Comparison of ENCODE assay signal across 28 cellular contexts in the genomic region with DNA sequence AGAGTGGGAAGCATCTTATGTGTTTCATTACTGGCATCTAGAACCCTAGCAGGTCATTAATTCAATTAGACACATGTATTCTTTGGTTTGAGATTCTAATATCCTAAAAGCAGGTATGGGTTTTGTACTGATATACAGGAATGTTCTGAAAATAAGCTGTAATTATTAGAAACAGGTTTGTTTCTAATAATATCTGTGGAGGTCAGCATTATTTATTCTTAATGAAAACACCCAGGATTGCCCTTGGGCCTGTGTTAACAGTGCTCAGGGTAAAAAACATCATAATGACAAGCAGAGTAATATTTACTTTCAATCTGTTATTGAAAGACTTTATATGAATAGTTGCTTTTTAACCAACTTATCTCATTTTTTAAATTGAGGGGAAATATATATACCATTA.
"Had no signal": no experiment of that assay in that cellular context is flagged by ENCODE, and none has a peak within 500 bp of the region (broad histone marks: within the 10 kb centered on the region; RNA-seq: fewer than 3 reads in every experiment).

No MANE protein-coding gene starts in this region.

- ATAC-seq: natural killer cell; psoas muscle; right cardiac atrium; sciatic nerve; stimulated activated memory B cell treated with anti-CD40 and anti-IgM and Interleukin-4, amounts not matched to agents 10 μg/mL and 1 μg/mL and 100 μg/mL, for 72 hours; stimulated activated naive CD8-positive, alpha-beta T cell treated with anti-CD3 and anti-CD28 coated beads, Interleukin-15, amount 100 ng/mL, for 72 hours; stimulated activated naive CD8-positive, alpha-beta T cell treated with anti-CD3 and anti-CD28 coated beads, Interleukin-15, Interleukin-2, amounts not matched to agents 100 U/mL and 50 U/mL, for 24 hours; upper lobe of right lung had no signal

- H3K27me3 ChIP-seq: neural progenitor cell, ovary, spleen, suprapubic skin, testis, tibial artery, transverse colon, upper lobe of right lung, uterus had no signal

- H2AFZ ChIP-seq: neural progenitor cell, parathyroid adenoma had no signal

- H3K27ac ChIP-seq: neural progenitor cell, ovary, parathyroid adenoma, psoas muscle, skin epidermis, spleen, suprapubic skin, testis, tibial artery, transverse colon, upper lobe of right lung had no signal

- DNase-seq: natural killer cell; occipital lobe; ovary; posterior cingulate gyrus; psoas muscle; right cardiac atrium; spleen; stimulated activated CD4-positive, alpha-beta T cell treated with anti-CD3 and anti-CD28 coated beads, Interleukin-12 subunit alpha, Interleukin-12 subunit beta, amount 100 ng/mL, for 4 hours; stimulated activated CD4-positive, alpha-beta T cell treated with anti-CD3 and anti-CD28 coated beads, Interleukin-1b, Interleukin-23, amount 100 ng/mL, for 48 hours; stimulated activated CD4-positive, alpha-beta T cell treated with anti-CD3 and anti-CD28 coated beads, Interleukin-4, amount 100 ng/mL, for 1 hour; stimulated activated CD4-positive, alpha-beta T cell treated with anti-CD3 and anti-CD28 coated beads, Interleukin-4, amount 100 ng/mL, for 4 hours; stimulated activated CD8-positive, alpha-beta memory T cell treated with anti-CD3 and anti-CD28 coated beads, Interleukin-4, amount 100 ng/mL, for 48 hours; stimulated activated naive CD4-positive, alpha-beta T cell; stimulated activated naive CD8-positive, alpha-beta T cell treated with anti-CD3 and anti-CD28 coated beads, Interleukin-15, amount 100 ng/mL, for 72 hours; stimulated activated naive CD8-positive, alpha-beta T cell treated with anti-CD3 and anti-CD28 coated beads, Interleukin-15, Interleukin-2, amounts not matched to agents 100 U/mL and 50 U/mL, for 24 hours; substantia nigra; testis; tibial artery; transverse colon; upper lobe of right lung; uterus had no signal

- H3K9ac ChIP-seq: neural progenitor cell, parathyroid adenoma had no signal

- H3K9me3 ChIP-seq: ovary, psoas muscle, spleen, suprapubic skin, testis, tibial artery, transverse colon, upper lobe of right lung, uterus had no signal

- H3K36me3 ChIP-seq: neural progenitor cell, ovary, spleen, suprapubic skin, tibial artery, transverse colon, upper lobe of right lung, uterus had no signal

- H3K4me1 ChIP-seq: parathyroid adenoma, psoas muscle, spleen, testis, tibial artery, upper lobe of right lung, uterus had no signal

- H3K4me3 ChIP-seq: neural progenitor cell, ovary, psoas muscle, skin epidermis, smooth muscle cell, spleen, suprapubic skin, testis, tibial artery, transverse colon, upper lobe of right lung, uterus had no signal

- H3K4me2 ChIP-seq: neural progenitor cell, smooth muscle cell had no signal
